ENCODE assay signal across 17 cellular contexts in genomic region chr10:88522715-88523114, GRCh38.
"Had no signal": no experiment of that assay in that cellular context is flagged by ENCODE, and none has a peak within 500 bp of the region (broad histone marks: within the 10 kb centered on the region; RNA-seq: fewer than 3 reads in every experiment).

No MANE protein-coding gene starts in this region.

- H3K4me3 ChIP-seq: lower lobe of right lung, upper lobe of right lung had no signal

- H3K36me3 ChIP-seq: lower lobe of right lung, upper lobe of right lung, WERI-Rb-1 had no signal

- ATAC-seq: activated CD4-positive, alpha-beta T cell treated with anti-CD3 and anti-CD28 coated beads for 36 hours; effector memory CD8-positive, alpha-beta T cell; upper lobe of right lung had no signal

- H3K27me3 Mint-ChIP-seq: activated CD4-positive, alpha-beta T cell treated with anti-CD3 and anti-CD28 coated beads for 36 hours; activated naive CD8-positive, alpha-beta T cell; effector memory CD8-positive, alpha-beta T cell had no signal

- H3K27ac ChIP-seq: lower lobe of right lung, upper lobe of right lung, WERI-Rb-1 had no signal

- DNase-seq: activated CD4-positive, alpha-beta T cell treated with anti-CD3 and anti-CD28 coated beads for 36 hours; activated CD4-positive, alpha-beta T cell treated with anti-CD3 and anti-CD28 coated beads, Interleukin-2, amount 50 U/mL, for 48 hours; activated gamma-delta T cell treated with Interleukin-2 at 50 U/mL for 16 hours; amniotic stem cell; effector memory CD8-positive, alpha-beta T cell; immature natural killer cell; kidney glomerular epithelial cell; lower lobe of right lung; retina; stimulated activated CD4-positive, alpha-beta T cell treated with anti-CD3 and anti-CD28 coated beads, Interleukin-12 subunit alpha, Interleukin-12 subunit beta, amount 100 ng/mL, for 4 hours; stimulated activated CD4-positive, alpha-beta T cell treated with anti-CD3 and anti-CD28 coated beads, Interleukin-1b, Interleukin-23, amount 100 ng/mL, for 48 hours; stimulated activated CD8-positive, alpha-beta memory T cell treated with anti-CD3 and anti-CD28 coated beads, Interleukin-4, amount 100 ng/mL, for 48 hours; stimulated activated naive CD4-positive, alpha-beta T cell; upper lobe of right lung; WERI-Rb-1 had no signal

- H3K27me3 ChIP-seq: upper lobe of right lung had no signal

- H3K4me1 Mint-ChIP-seq: activated CD4-positive, alpha-beta T cell treated with anti-CD3 and anti-CD28 coated beads for 36 hours; immature natural killer cell had no signal

- H3K9me3 ChIP-seq: lower lobe of right lung, upper lobe of right lung had no signal

- H3K4me3 Mint-ChIP-seq: activated CD4-positive, alpha-beta T cell treated with anti-CD3 and anti-CD28 coated beads for 36 hours; activated naive CD8-positive, alpha-beta T cell; effector memory CD8-positive, alpha-beta T cell; immature natural killer cell; T-helper 1 cell treated with Interleukin-12 subunit alpha and Interleukin-12 subunit beta and Interleukin-4 antibody, amounts not matched to agents 30 μg/mL and 1 μg/mL, for 36 hours had no signal

- H3K4me1 ChIP-seq: lower lobe of right lung, upper lobe of right lung had no signal

- H3K27ac Mint-ChIP-seq: activated CD4-positive, alpha-beta T cell treated with anti-CD3 and anti-CD28 coated beads for 36 hours; activated naive CD8-positive, alpha-beta T cell; immature natural killer cell; T-helper 1 cell treated with Interleukin-12 subunit alpha and Interleukin-12 subunit beta and Interleukin-4 antibody, amounts not matched to agents 30 μg/mL and 1 μg/mL, for 36 hours had no signal

- H3K36me3 Mint-ChIP-seq: activated naive CD8-positive, alpha-beta T cell; immature natural killer cell had no signal

- H3K9me3 Mint-ChIP-seq: effector memory CD8-positive, alpha-beta T cell; immature natural killer cell; T-helper 1 cell treated with Interleukin-12 subunit alpha and Interleukin-12 subunit beta and Interleukin-4 antibody, amounts not matched to agents 30 μg/mL and 1 μg/mL, for 36 hours had no signal
